In the genomic region with DNA sequence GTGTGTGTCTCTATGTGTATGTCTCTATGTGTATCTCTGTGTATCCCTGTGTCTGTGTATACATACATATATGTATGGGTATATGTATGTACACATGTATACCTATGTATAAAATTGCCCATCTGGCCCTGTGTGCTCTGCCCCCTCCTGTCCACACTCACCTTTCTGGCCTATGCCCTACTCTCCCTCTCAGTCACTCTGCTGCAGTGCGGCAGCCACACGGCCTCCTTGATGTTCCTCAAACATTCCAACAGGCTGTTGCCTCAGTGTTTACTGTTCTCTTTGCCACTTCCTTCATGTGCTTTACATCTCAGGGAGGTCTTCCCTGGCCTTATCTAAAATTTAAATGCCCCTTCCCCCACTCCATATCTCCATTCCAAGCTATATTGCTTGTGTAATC, we compare ENCODE assay signal across 23 cellular contexts. TPM values are rescaled to one million over a fixed set of nuclear protein-coding genes. Genes with fewer than 3 reads are reported as not detected.
"Had no signal": no experiment of that assay in that cellular context is flagged by ENCODE, and none has a peak within 500 bp of the region (broad histone marks: within the 10 kb centered on the region; RNA-seq: fewer than 3 reads in every experiment).

No MANE protein-coding gene starts in this region.

- H3K4me3 Mint-ChIP-seq: activated naive CD8-positive, alpha-beta T cell treated with anti-CD3 and anti-CD28 coated beads for 36 hours; activated T-cell treated with anti-CD3 and anti-CD28 coated beads, Interleukin-2, amount 50 U/mL, for 72 hours; memory B cell; natural killer cell; stimulated activated memory B cell treated with anti-CD40 and anti-IgM and Interleukin-4, amounts not matched to agents 10 μg/mL and 1 μg/mL and 100 μg/mL, for 72 hours; stimulated activated naive CD8-positive, alpha-beta T cell treated with anti-CD3 and anti-CD28 coated beads, Interleukin-15, amount 100 ng/mL, for 72 hours; T-helper 2 cell treated with Interferon-gamma antibody and Interleukin-4, amounts not matched to agents 5 μg/mL and 100 μg/mL, for 36 hours had no signal

- ATAC-seq: activated T-cell treated with anti-CD3 and anti-CD28 coated beads, Interleukin-2, amount 50 U/mL, for 72 hours; natural killer cell; stimulated activated memory B cell treated with anti-CD40 and anti-IgM and Interleukin-4, amounts not matched to agents 10 μg/mL and 1 μg/mL and 100 μg/mL, for 72 hours; stimulated activated naive CD8-positive, alpha-beta T cell treated with anti-CD3 and anti-CD28 coated beads, Interleukin-15, amount 100 ng/mL, for 72 hours had no signal

- H3K9me3 ChIP-seq: adrenal gland, body of pancreas, upper lobe of left lung had no signal

- H3K4me1 Mint-ChIP-seq: activated naive CD8-positive, alpha-beta T cell treated with anti-CD3 and anti-CD28 coated beads for 36 hours; memory B cell; natural killer cell; stimulated activated memory B cell treated with anti-CD40 and anti-IgM and Interleukin-4, amounts not matched to agents 10 μg/mL and 1 μg/mL and 100 μg/mL, for 72 hours; stimulated activated naive CD8-positive, alpha-beta T cell treated with anti-CD3 and anti-CD28 coated beads, Interleukin-15, amount 100 ng/mL, for 72 hours had no signal

- DNase-seq: activated CD4-positive, alpha-beta T cell treated with anti-CD3 and anti-CD28 coated beads for 4 hours; activated CD4-positive, alpha-beta T cell treated with anti-CD3 and anti-CD28 coated beads, Interleukin-2, amount 50 U/mL, for 4 hours; activated CD4-positive, CD25-positive, alpha-beta regulatory T cell; activated effector memory CD4-positive, alpha-beta T cell treated with Interleukin-2 at 50 U/mL for 16 hours; activated naive CD4-positive, alpha-beta T cell treated with Interleukin-2 at 50 U/mL for 16 hours; activated naive CD8-positive, alpha-beta T cell treated with anti-CD3 and anti-CD28 coated beads for 36 hours; activated T-cell treated with anti-CD3 and anti-CD28 coated beads for 4 hours; effector CD8-positive, alpha-beta T cell; natural killer cell; stimulated activated CD4-positive, alpha-beta T cell treated with anti-CD3 and anti-CD28 coated beads, Interleukin-4, amount 100 ng/mL, for 24 hours; stimulated activated naive CD8-positive, alpha-beta T cell treated with anti-CD3 and anti-CD28 coated beads, Interleukin-15, amount 100 ng/mL, for 72 hours had no signal

- H3K36me3 Mint-ChIP-seq: activated naive CD8-positive, alpha-beta T cell treated with anti-CD3 and anti-CD28 coated beads for 36 hours; memory B cell; natural killer cell; stimulated activated memory B cell treated with anti-CD40 and anti-IgM and Interleukin-4, amounts not matched to agents 10 μg/mL and 1 μg/mL and 100 μg/mL, for 72 hours had no signal

- H3K27ac Mint-ChIP-seq: activated naive CD8-positive, alpha-beta T cell treated with anti-CD3 and anti-CD28 coated beads for 36 hours; activated T-cell treated with anti-CD3 and anti-CD28 coated beads, Interleukin-2, amount 50 U/mL, for 72 hours; memory B cell; natural killer cell; progenitor cell of endocrine pancreas; stimulated activated memory B cell treated with anti-CD40 and anti-IgM and Interleukin-4, amounts not matched to agents 10 μg/mL and 1 μg/mL and 100 μg/mL, for 72 hours; stimulated activated naive CD8-positive, alpha-beta T cell treated with anti-CD3 and anti-CD28 coated beads, Interleukin-15, amount 100 ng/mL, for 72 hours; T-helper 2 cell treated with Interferon-gamma antibody and Interleukin-4, amounts not matched to agents 5 μg/mL and 100 μg/mL, for 36 hours had no signal

- H3K27me3 ChIP-seq: adrenal gland, body of pancreas, upper lobe of left lung had no signal

- H3K36me3 ChIP-seq: adrenal gland, upper lobe of left lung had no signal

- FAIRE-seq: colon, frontal cortex had no signal

- H3K27me3 Mint-ChIP-seq: activated naive CD8-positive, alpha-beta T cell treated with anti-CD3 and anti-CD28 coated beads for 36 hours; memory B cell; progenitor cell of endocrine pancreas; stimulated activated memory B cell treated with anti-CD40 and anti-IgM and Interleukin-4, amounts not matched to agents 10 μg/mL and 1 μg/mL and 100 μg/mL, for 72 hours; stimulated activated naive CD8-positive, alpha-beta T cell treated with anti-CD3 and anti-CD28 coated beads, Interleukin-15, amount 100 ng/mL, for 72 hours had no signal

- H3K4me3 ChIP-seq: adrenal gland, body of pancreas, skin epidermis, upper lobe of left lung had no signal

- H3K27ac ChIP-seq: adrenal gland, body of pancreas, epithelial cell of prostate, skin epidermis, upper lobe of left lung had no signal

RNA-seq across cellular contexts. Expression of gene RNF180, which starts 18.3 kb away (rescaled TPM):
- total RNA-seq: activated naive CD8-positive, alpha-beta T cell treated with anti-CD3 and anti-CD28 coated beads for 36 hours; activated T-cell treated with anti-CD3 and anti-CD28 coated beads, Interleukin-2, amount 50 U/mL, for 72 hours; natural killer cell had no signal
